In genomic region chr6:119942078-119942752, GRCh38 we compare ENCODE assay signal across 2 cellular contexts.
TF ChIP-seq lines count a peak whose summit lies in the region.

No MANE protein-coding gene starts in this region.

TF ChIP-seq in HepG2, 621 proteins besides CTCF, POLR2A, EP300 and RAD21:
- no peak for TF ChIP-seq SP140L (CRISPR knock-in tag; IDR thresholded peaks at IDR 0.05; ENCODE audit: borderline replicate concordance)
- TF ChIP-seq, protein P1, sequence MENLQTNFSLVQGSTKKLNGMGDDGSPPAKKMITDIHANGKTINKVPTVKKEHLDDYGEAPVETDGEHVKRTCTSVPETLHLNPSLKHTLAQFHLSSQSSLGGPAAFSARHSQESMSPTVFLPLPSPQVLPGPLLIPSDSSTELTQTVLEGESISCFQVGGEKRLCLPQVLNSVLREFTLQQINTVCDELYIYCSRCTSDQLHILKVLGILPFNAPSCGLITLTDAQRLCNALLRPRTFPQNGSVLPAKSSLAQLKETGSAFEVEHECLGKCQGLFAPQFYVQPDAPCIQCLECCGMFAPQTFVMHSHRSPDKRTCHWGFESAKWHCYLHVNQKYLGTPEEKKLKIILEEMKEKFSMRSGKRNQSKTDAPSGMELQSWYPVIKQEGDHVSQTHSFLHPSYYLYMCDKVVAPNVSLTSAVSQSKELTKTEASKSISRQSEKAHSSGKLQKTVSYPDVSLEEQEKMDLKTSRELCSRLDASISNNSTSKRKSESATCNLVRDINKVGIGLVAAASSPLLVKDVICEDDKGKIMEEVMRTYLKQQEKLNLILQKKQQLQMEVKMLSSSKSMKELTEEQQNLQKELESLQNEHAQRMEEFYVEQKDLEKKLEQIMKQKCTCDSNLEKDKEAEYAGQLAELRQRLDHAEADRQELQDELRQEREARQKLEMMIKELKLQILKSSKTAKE (CRISPR knock-in tag; IDR thresholded peaks at IDR 0.05; ENCODE audit: borderline replicate concordance), result no peak
- peak; percentile 81; the same call in 1 of the 2 replicates for TF ChIP-seq ZFP1 (CRISPR knock-in tag; IDR thresholded peaks at IDR 0.05)
- TF ChIP-seq SATB2 (CRISPR knock-in tag; IDR thresholded peaks at IDR 0.05), result no peak
- TF ChIP-seq ERF (CRISPR knock-in tag; IDR thresholded peaks at IDR 0.05), result no peak

TF ChIP-seq in H1, 55 proteins besides CTCF, POLR2A, EP300 and RAD21:
- TF ChIP-seq ATF2 (IDR thresholded peaks at IDR 0.05; ENCODE audit: low read length), result no peak
- TF ChIP-seq RXRA (IDR thresholded peaks at IDR 0.05; ENCODE audit: insufficient read depth, low read depth, low read length), result no peak
- no peak for TF ChIP-seq RFX5 (IDR thresholded peaks at IDR 0.05; ENCODE audit: borderline replicate concordance, low read depth, low read length)
- TF ChIP-seq, protein P2, sequence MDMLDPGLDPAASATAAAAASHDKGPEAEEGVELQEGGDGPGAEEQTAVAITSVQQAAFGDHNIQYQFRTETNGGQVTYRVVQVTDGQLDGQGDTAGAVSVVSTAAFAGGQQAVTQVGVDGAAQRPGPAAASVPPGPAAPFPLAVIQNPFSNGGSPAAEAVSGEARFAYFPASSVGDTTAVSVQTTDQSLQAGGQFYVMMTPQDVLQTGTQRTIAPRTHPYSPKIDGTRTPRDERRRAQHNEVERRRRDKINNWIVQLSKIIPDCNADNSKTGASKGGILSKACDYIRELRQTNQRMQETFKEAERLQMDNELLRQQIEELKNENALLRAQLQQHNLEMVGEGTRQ (IDR thresholded peaks at IDR 0.05; ENCODE audit: low read length), result no peak
- TF ChIP-seq SUZ12 (IDR thresholded peaks at IDR 0.05; ENCODE audit: low read length), result no peak
- TF ChIP-seq FOSL1 (IDR thresholded peaks at IDR 0.05; ENCODE audit: insufficient read depth, low read depth, low read length), result no peak
- no peak for TF ChIP-seq POLR2AphosphoS5 (IDR thresholded peaks at IDR 0.05; ENCODE audit: low read depth, low read length)
- TF ChIP-seq RBBP5 (IDR thresholded peaks at IDR 0.05; ENCODE audit: borderline replicate concordance, low read depth, low read length), result no peak
- TF ChIP-seq CTBP2 (IDR thresholded peaks at IDR 0.05; ENCODE audit: borderline replicate concordance, insufficient read depth, insufficient read length, low read length), result no peak
- no peak for TF ChIP-seq CHD1 (IDR thresholded peaks at IDR 0.05; ENCODE audit: low read depth, low read length)
- no peak for TF ChIP-seq NRF1 (IDR thresholded peaks at IDR 0.05; ENCODE audit: low read depth, low read length)
- TF ChIP-seq SIX5 (IDR thresholded peaks at IDR 0.05; ENCODE audit: low read depth, low read length), result no peak
- no peak for TF ChIP-seq SAP30 (IDR thresholded peaks at IDR 0.05; ENCODE audit: insufficient read depth, insufficient replicate concordance, low read length)
- no peak for TF ChIP-seq TAF7 (optimal IDR thresholded peaks at IDR 0.05; ENCODE audit: borderline replicate concordance, low read depth, low read length)
- no peak for TF ChIP-seq JUND (IDR thresholded peaks at IDR 0.05; ENCODE audit: low read length)
- no peak for TF ChIP-seq RNF2 (IDR thresholded peaks at IDR 0.05; ENCODE audit: borderline replicate concordance, low read depth, low read length, missing control alignments, poor library complexity, severe bottlenecking)
